8 cellular contexts compared by ENCODE assay signal in genomic region chr17:8785547-8786412, GRCh38. TPM values are rescaled to one million over a fixed set of nuclear protein-coding genes. Genes with fewer than 3 reads are reported as not detected.
DNase-seq lines count a peak whose midpoint lies in the region; ATAC-seq, FAIRE-seq and TF ChIP-seq lines count a peak whose summit lies in the region.

No MANE protein-coding gene starts in this region.

- no peak for FAIRE-seq in pancreas (lab: Jason Lieb, UNC)

- peak; percentile 92 for TF ChIP-seq CTCF in C4-2B (conservative IDR thresholded peaks at IDR 0.05)
- TF ChIP-seq CTCF in HFFc6 (IDR thresholded peaks at IDR 0.05) = peak; percentile 91
- TF ChIP-seq CTCF in RWPE1 (conservative IDR thresholded peaks at IDR 0.05; ENCODE audit: low read depth) = peak; percentile 66
- TF ChIP-seq CTCF in pancreas (IDR thresholded peaks at IDR 0.05) = peak; percentile 72 to 84 (median 79)
- TF ChIP-seq CTCF in type B pancreatic cell (conservative IDR thresholded peaks at IDR 0.05) = peak; percentile 92

- H3K27me3 ChIP-seq in pancreas = no peaks in the 10 kb centered on the region

- intact Hi-C loops in pancreas (cut with DNase I) = no loop called here

- H3K9me3 Mint-ChIP-seq in HFFc6 (peaks cover 4% of the 10 kb centered on the region; the same call in 1 of the 2 replicates), type B pancreatic cell (no peaks in the 10 kb centered on the region)

- H3K4me1 Mint-ChIP-seq in HFFc6 (ENCODE audit: low read depth) = no peaks in the 10 kb centered on the region
- peaks cover 11% of the 10 kb centered on the region for H3K4me1 Mint-ChIP-seq in type B pancreatic cell (ENCODE audit: unreplicated experiment)

- H3K27me3 Mint-ChIP-seq in HFFc6 (ENCODE audit: insufficient read depth) = peaks cover 18% of the 10 kb centered on the region
- peaks cover 3% of the 10 kb centered on the region for H3K27me3 Mint-ChIP-seq in type B pancreatic cell

- no peaks in the 10 kb centered on the region for H3K9me3 ChIP-seq in pancreas

- CTCF ChIA-PET in RWPE1 (lab: Yijun Ruan, JAX) = interaction anchor here (0.6 to 1.6 kb wide), 10 partner anchors 8 to 409 kb away, joined by 3 to 6 read pairs (median 4); partner anchors contain the start of genes KRABD2 and MFSD6L

- H3K27ac ChIP-seq in C4-2B (no peak overlapping the region), RWPE1 (no peak overlapping the region), pancreas (no peak overlapping the region)

- POLR2A ChIA-PET in RWPE1 (lab: Yijun Ruan, JAX; ENCODE audit: low non-redundant PET) = interaction anchor here (0.6 kb wide), 1 partner anchor 305 kb away, joined by 3 read pairs; no protein-coding TSS in a partner anchor

- peak; percentile 56 for DNase-seq in HFFc6
- peak; percentile 65 for DNase-seq in RWPE1 (ENCODE audit: low spot score)
- DNase-seq in activated naive CD4-positive, alpha-beta T cell (lab: John Stamatoyannopoulos, UW) = peak; percentile 14 to 64 (median 48)
- DNase-seq in globus pallidus (ENCODE audit: low spot score) = peak; percentile 16
- DNase-seq in pancreas = peak; percentile 40 to 91 (median 75)
- peak; percentile 87 for DNase-seq in type B pancreatic cell (ENCODE audit: extremely low spot score, unreplicated experiment)
- DNase-seq in GF-D8 (lab: John Stamatoyannopoulos, UW) = no peak

- ATAC-seq in pancreas = peak; percentile 77 to 97 (median 94)

- WGBS in pancreas, 2 donors = 29 to 31% methylated on average over 19 of the region's 19 CpGs

- no peak overlapping the region for H3K4me3 Mint-ChIP-seq in HFFc6
- H3K4me3 Mint-ChIP-seq in type B pancreatic cell = no peak overlapping the region

- no peaks in the 10 kb centered on the region for H3K36me3 Mint-ChIP-seq in HFFc6 (ENCODE audit: low read depth)
- H3K36me3 Mint-ChIP-seq in type B pancreatic cell = no peaks in the 10 kb centered on the region

- no peaks in the 10 kb centered on the region for H3K36me3 ChIP-seq in pancreas

- no peaks in the 10 kb centered on the region for H3K4me1 ChIP-seq in pancreas

- no peak overlapping the region for H3K27ac Mint-ChIP-seq in HFFc6
- H3K27ac Mint-ChIP-seq in type B pancreatic cell = no peak overlapping the region

- no peak overlapping the region for H3K4me3 ChIP-seq in pancreas

RNA-seq across cellular contexts. Expression of gene MFSD6L, which starts 13.4 kb away (rescaled TPM):
- not detected for total RNA-seq in HFFc6 (2021; fragmentation: NEBNext Ultra II Directional; extraction: Animal tissue kit (Norgen Biotek cat#: 25700))
- total RNA-seq in pancreas (1 to 10 TPM; 3.9 to 7.7 (median 4.8) TPM), type B pancreatic cell (ENCODE audit: low replicate concordance) (3.1 and 3.6 TPM in 2 replicates)
- 1 to 10 TPM; 3.3 to 3.4 TPM for polyA plus RNA-seq in pancreas

RNA-seq across cellular contexts. Expression of gene SPDYE4, which starts 27.4 kb away (rescaled TPM):
- total RNA-seq in HFFc6 (2021; fragmentation: NEBNext Ultra II Directional; extraction: Animal tissue kit (Norgen Biotek cat#: 25700)) = not detected
- total RNA-seq in pancreas = under 1 TPM in 1 of 6 donors, not detected in 5; 0.28 TPM
- not detected for polyA plus RNA-seq in pancreas
- total RNA-seq in type B pancreatic cell (ENCODE audit: low replicate concordance) = not detected in 2 replicates

RNA-seq across cellular contexts. Expression of gene CCDC42, which starts 41.1 kb away (rescaled TPM):
- total RNA-seq in HFFc6 (2021; fragmentation: NEBNext Ultra II Directional; extraction: Animal tissue kit (Norgen Biotek cat#: 25700)) = not detected
- not detected for total RNA-seq in pancreas
- under 1 TPM in 1 of 2 donors, not detected in 1; 0.07 TPM for polyA plus RNA-seq in pancreas
- total RNA-seq in type B pancreatic cell (ENCODE audit: low replicate concordance) = not detected in 2 replicates
